ENCODE assay signal across 33 cellular contexts in the genomic region with DNA sequence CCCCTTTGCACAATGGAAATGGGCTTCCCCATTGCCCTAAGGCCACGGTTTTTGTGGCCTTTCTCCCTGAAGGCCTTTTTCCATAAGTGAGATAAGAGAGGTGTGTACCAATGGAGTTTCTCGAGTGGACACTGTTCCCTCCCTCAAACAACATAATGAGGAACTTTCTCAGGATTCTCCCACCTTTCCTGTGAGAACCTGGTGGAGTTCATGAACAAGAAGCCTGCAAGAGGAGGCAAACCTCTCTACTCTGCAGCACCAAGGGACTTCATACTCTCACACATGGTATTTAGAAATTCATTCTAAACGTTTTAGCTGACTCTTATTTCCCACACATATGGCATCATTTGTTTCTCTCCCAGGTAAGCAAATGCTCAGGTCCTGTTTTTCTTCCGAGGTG.
"Had no signal": no experiment of that assay in that cellular context is flagged by ENCODE, and none has a peak within 500 bp of the region (broad histone marks: within the 10 kb centered on the region; RNA-seq: fewer than 3 reads in every experiment).

No MANE protein-coding gene starts in this region.

- H3K4me1 ChIP-seq: adrenal gland, body of pancreas, breast epithelium had no signal

- DNase-seq: activated B cell treated with CpG ODN at 0.5 μM for 24 hours; activated CD4-positive, alpha-beta memory T cell treated with anti-CD3 and anti-CD28 coated beads for 36 hours; activated CD4-positive, alpha-beta T cell treated with anti-CD3 and anti-CD28 coated beads for 4 hours; activated CD4-positive, alpha-beta T cell treated with anti-CD3 and anti-CD28 coated beads, Interleukin-2, amount 10 ng/mL, durations not matched to agents 24 days and 14 days; activated CD4-positive, alpha-beta T cell treated with anti-CD3 and anti-CD28 coated beads, Interleukin-2, amount 50 U/mL, for 1 hour; activated CD4-positive, alpha-beta T cell treated with anti-CD3 and anti-CD28 coated beads, Interleukin-2, amount 50 U/mL, for 4 hours; activated CD4-positive, CD25-positive, alpha-beta regulatory T cell treated with anti-CD3 and anti-CD28 coated beads, Interleukin-2, amount 50 U/mL, for 72 hours; activated CD8-positive, alpha-beta memory T cell treated with anti-CD3 and anti-CD28 coated beads, Interleukin-2, amount 50 U/mL, for 4 hours; activated CD8-positive, alpha-beta T cell treated with anti-CD3 and anti-CD28 coated beads for 36 hours; activated effector memory CD4-positive, alpha-beta T cell treated with anti-CD3 and anti-CD28 coated beads, Interleukin-2, amount 50 U/mL, for 16 hours; activated gamma-delta T cell treated with Interleukin-2 at 50 U/mL for 16 hours; activated naive CD4-positive, alpha-beta T cell; activated naive CD4-positive, alpha-beta T cell treated with anti-CD3 and anti-CD28 coated beads for 36 hours; activated naive CD4-positive, alpha-beta T cell treated with anti-CD3 and anti-CD28 coated beads, Interleukin-2, amount 50 U/mL, for 16 hours; activated naive CD8-positive, alpha-beta T cell treated with anti-CD3 and anti-CD28 coated beads for 36 hours; activated T-cell treated with anti-CD3 and anti-CD28 coated beads for 4 hours; activated T-cell treated with anti-CD3 and anti-CD28 coated beads, Interleukin-2, amount 50 U/mL, for 1 hour; activated T-cell treated with anti-CD3 and anti-CD28 coated beads, Interleukin-2, amount 50 U/mL, for 4 hours; activated T-cell treated with anti-CD3 and anti-CD28 coated beads, Interleukin-2, amount 50 U/mL, for 72 hours; adrenal gland; amniotic stem cell; aorta; body of pancreas; brain microvascular endothelial cell; central memory CD4-positive, alpha-beta T cell; T-helper 2 cell; T-helper 9 cell had no signal

- ATAC-seq: activated CD8-positive, alpha-beta T cell treated with anti-CD3 and anti-CD28 coated beads for 36 hours; activated naive CD4-positive, alpha-beta T cell treated with anti-CD3 and anti-CD28 coated beads, Interleukin-2, amount 50 U/mL, for 72 hours; activated T-cell treated with anti-CD3 and anti-CD28 coated beads, Interleukin-2, amount 50 U/mL, for 4 hours; activated T-cell treated with anti-CD3 and anti-CD28 coated beads, Interleukin-2, amount 50 U/mL, for 72 hours; activated T-helper 17 cell treated with anti-CD3 and anti-CD28 coated beads, Interleukin-2, amount 50 U/mL, for 72 hours; body of pancreas had no signal

- FAIRE-seq: astrocyte, TTC549 had no signal

- H3K4me3 ChIP-seq: adrenal gland, body of pancreas, breast epithelium had no signal

- H3K27ac ChIP-seq: adrenal gland, body of pancreas, brain microvascular endothelial cell, breast epithelium, VCaP had no signal

- H3K27me3 ChIP-seq: adrenal gland, body of pancreas, brain microvascular endothelial cell, breast epithelium had no signal

- H3K36me3 ChIP-seq: adrenal gland, brain microvascular endothelial cell, breast epithelium had no signal

- H3K9me3 ChIP-seq: adrenal gland, body of pancreas had no signal
